Comparison of ENCODE assay signal across 9 cellular contexts in the genomic region with DNA sequence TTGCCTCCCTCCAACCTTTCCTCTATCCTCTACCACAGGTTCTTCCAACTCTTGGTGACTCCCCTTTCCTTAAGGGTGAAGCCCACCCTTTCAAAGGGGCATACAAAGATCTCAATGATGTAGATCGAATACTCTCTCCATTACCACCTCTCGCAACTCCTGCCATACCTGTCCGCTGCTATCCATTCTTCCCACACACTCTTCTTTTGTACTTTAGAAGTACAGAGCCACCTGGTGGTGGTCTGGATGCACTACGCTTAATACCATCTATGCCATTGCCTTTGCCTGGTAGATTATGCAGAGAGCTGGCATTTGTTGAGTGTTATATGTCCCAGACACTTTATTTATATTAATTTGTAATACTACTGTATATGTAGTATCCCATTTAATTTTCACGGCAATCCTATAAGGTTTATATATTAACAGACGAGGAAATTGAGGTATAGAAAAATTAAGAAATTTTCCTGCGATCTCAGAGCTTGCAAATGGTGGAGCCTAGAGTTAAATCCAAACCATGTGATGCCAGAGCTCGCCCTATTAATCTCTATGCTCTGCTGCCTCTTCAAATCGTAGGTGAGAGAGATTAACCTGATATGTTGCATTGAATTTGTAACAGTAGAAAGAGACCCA. TPM values are rescaled to one million over a fixed set of nuclear protein-coding genes. Genes with fewer than 3 reads are reported as not detected.
DNase-seq lines count a peak whose midpoint lies in the region; ATAC-seq and TF ChIP-seq lines count a peak whose summit lies in the region.
"Had no signal": no experiment of that assay in that cellular context is flagged by ENCODE, and none has a peak within 500 bp of the region (broad histone marks: within the 10 kb centered on the region; RNA-seq: fewer than 3 reads in every experiment).

No MANE protein-coding gene starts in this region.

- H2AFZ ChIP-seq in OCI-LY7 (ENCODE audit: low read length) (no peak overlapping the region), osteoblast (ENCODE audit: low read length) (no peak overlapping the region)

- H3K9me3 ChIP-seq in OCI-LY7 (ENCODE audit: low read length) (no peaks in the 10 kb centered on the region), osteoblast (ENCODE audit: low read depth, low read length) (no peaks in the 10 kb centered on the region)
- H3K9me3 ChIP-seq: SJSA1 had no signal

- CTCF ChIA-PET in OCI-LY7 (lab: Charles Lee; ENCODE audit: unreplicated experiment): no interaction called here

- H3K79me2 ChIP-seq in OCI-LY7 (ENCODE audit: insufficient read depth, low read depth, low read length) (no peaks in the 10 kb centered on the region), osteoblast (ENCODE audit: insufficient read depth, low read length) (no peaks in the 10 kb centered on the region)

- H3K9me2 ChIP-seq in OCI-LY7 (ENCODE audit: insufficient read depth, low read length): no peaks in the 10 kb centered on the region

- H3K4me1 ChIP-seq in OCI-LY7 (ENCODE audit: insufficient read depth, low read length, poor library complexity, severe bottlenecking): no peaks in the 10 kb centered on the region
- peaks cover 4% of the 10 kb centered on the region for H3K4me1 ChIP-seq in osteoblast (ENCODE audit: insufficient read depth, low read length)

- H3K36me3 ChIP-seq in OCI-LY7 (ENCODE audit: insufficient read depth, low read length) (no peaks in the 10 kb centered on the region), osteoblast (ENCODE audit: insufficient read depth, low read length) (no peaks in the 10 kb centered on the region)

- DNase-seq in D341Med (ENCODE audit: low spot score) (peak; percentile 62), HuH-7 (ENCODE audit: low spot score) (peak; percentile 51), OCI-LY7 (ENCODE audit: low spot score) (peak; percentile 65), fibroblast of villous mesenchyme (ENCODE audit: low read depth) (peak; percentile 36), osteoblast (ENCODE audit: insufficient read length, low spot score, missing footprints) (no peak)
- DNase-seq in activated T-cell treated with anti-CD3 and anti-CD28 coated beads, Interleukin-2, amount 50 U/mL, for 4 hours: peak; percentile 53

- peak; percentile 94 for TF ChIP-seq CTCF in OCI-LY7 (conservative IDR thresholded peaks at IDR 0.05; ENCODE audit: low read length)
- TF ChIP-seq CTCF in fibroblast of villous mesenchyme (IDR thresholded peaks at IDR 0.05; ENCODE audit: insufficient read depth, low read depth, low read length): peak; percentile 90
- peak; percentile 87 for TF ChIP-seq CTCF in osteoblast (IDR thresholded peaks at IDR 0.05; ENCODE audit: extremely low read depth, low read depth, low read length)

- peaks cover 2% of the 10 kb centered on the region for H3K4me1 Mint-ChIP-seq in activated T-cell treated with anti-CD3 and anti-CD28 coated beads, Interleukin-2, amount 50 U/mL, for 4 hours (ENCODE audit: low read depth)

- no peak overlapping the region for H3K4me3 ChIP-seq in OCI-LY7 (ENCODE audit: low read depth, low read length, poor library complexity, severe bottlenecking)
- H3K4me3 ChIP-seq in fibroblast of villous mesenchyme (ENCODE audit: low read depth, low read length): no peak overlapping the region
- H3K4me3 ChIP-seq in osteoblast (ENCODE audit: insufficient read depth, low read length): no peak overlapping the region
- H3K4me3 ChIP-seq: SJSA1 had no signal

- H3K27me3 Mint-ChIP-seq in activated T-cell treated with anti-CD3 and anti-CD28 coated beads, Interleukin-2, amount 50 U/mL, for 4 hours (ENCODE audit: low read depth): no peaks in the 10 kb centered on the region

- no peaks in the 10 kb centered on the region for H3K9me3 Mint-ChIP-seq in activated T-cell treated with anti-CD3 and anti-CD28 coated beads, Interleukin-2, amount 50 U/mL, for 4 hours

- no peak overlapping the region for H3K27ac ChIP-seq in OCI-LY7 (ENCODE audit: low read depth, low read length, poor library complexity, severe bottlenecking)
- no peak overlapping the region for H3K27ac ChIP-seq in osteoblast (ENCODE audit: low read depth, low read length)
- H3K27ac ChIP-seq: SJSA1 had no signal

- H3K27me3 ChIP-seq in osteoblast (ENCODE audit: insufficient read depth, low read length): no peaks in the 10 kb centered on the region
- H3K27me3 ChIP-seq: SJSA1 had no signal

- H3K4me3 Mint-ChIP-seq in activated T-cell treated with anti-CD3 and anti-CD28 coated beads, Interleukin-2, amount 50 U/mL, for 4 hours: no peak overlapping the region

- H3K36me3 Mint-ChIP-seq in activated T-cell treated with anti-CD3 and anti-CD28 coated beads, Interleukin-2, amount 50 U/mL, for 4 hours (ENCODE audit: insufficient read depth): no peaks in the 10 kb centered on the region

- ATAC-seq in GM19467 (IDR thresholded peaks at IDR 0.05; ENCODE audit: unreplicated experiment): peak; percentile 86
- peak; percentile 73 to 76 for ATAC-seq in activated T-cell treated with anti-CD3 and anti-CD28 coated beads, Interleukin-2, amount 50 U/mL, for 4 hours
- ATAC-seq in HG02970 (IDR thresholded peaks at IDR 0.05; ENCODE audit: low FRiP score, unreplicated experiment): no peak

- POLR2A ChIA-PET in OCI-LY7 (lab: Charles Lee): interaction anchor here (0.6 to 1.2 kb wide), 2 partner anchors 29 to 64 kb away, joined by 3 read pairs; no protein-coding TSS in a partner anchor

- no TSS peak for BruUV-seq in OCI-LY7 (replicated peaks; lab: Mats Ljungman, UMichigan)

- no peaks in the 10 kb centered on the region for H4K20me1 ChIP-seq in OCI-LY7 (ENCODE audit: insufficient read depth, low read length)
- no peaks in the 10 kb centered on the region for H4K20me1 ChIP-seq in osteoblast (ENCODE audit: insufficient read depth, low read length)

- H3K4me2 ChIP-seq in OCI-LY7 (ENCODE audit: low read length) (no peak overlapping the region), osteoblast (ENCODE audit: insufficient read depth, low read length) (no peak overlapping the region)

- intact Hi-C loops in OCI-LY7 (cut with micrococcal nuclease; ENCODE audit: unreplicated experiment): loop anchor here (2.0 kb wide), 1 partner anchor 60 kb away; no protein-coding TSS in a partner anchor

RNA-seq across cellular contexts. Expression of gene TSHB, which starts 22.9 kb away (rescaled TPM):
- total RNA-seq in OCI-LY7 (2014; rRNA removed; shearing (Covaris generic)): not detected in 2 replicates
- not detected in 2 replicates for total RNA-seq in OCI-LY7 (2022)
- total RNA-seq in activated T-cell treated with anti-CD3 and anti-CD28 coated beads, Interleukin-2, amount 50 U/mL, for 4 hours: not detected
- total RNA-seq in fibroblast of villous mesenchyme: not detected in 2 replicates
- not detected in 2 replicates for total RNA-seq in osteoblast
- total RNA-seq: SJSA1 had no signal

RNA-seq across cellular contexts. Expression of gene TSPAN2, which starts 36.7 kb away (rescaled TPM):
- total RNA-seq in OCI-LY7 (2014; rRNA removed; shearing (Covaris generic)): 0.25 TPM in 1 of 2 replicates, not detected in the other
- total RNA-seq in OCI-LY7 (2022): 0.22 and 0.36 TPM in 2 replicates
- total RNA-seq in activated T-cell treated with anti-CD3 and anti-CD28 coated beads, Interleukin-2, amount 50 U/mL, for 4 hours: under 1 TPM in 2 of 3 donors, not detected in 1; 0.16 to 0.30 TPM
- under 0.01 and 0.97 TPM in 2 replicates for total RNA-seq in fibroblast of villous mesenchyme
- total RNA-seq in osteoblast: 1.4 and 2.1 TPM in 2 replicates
